In the genomic region with DNA sequence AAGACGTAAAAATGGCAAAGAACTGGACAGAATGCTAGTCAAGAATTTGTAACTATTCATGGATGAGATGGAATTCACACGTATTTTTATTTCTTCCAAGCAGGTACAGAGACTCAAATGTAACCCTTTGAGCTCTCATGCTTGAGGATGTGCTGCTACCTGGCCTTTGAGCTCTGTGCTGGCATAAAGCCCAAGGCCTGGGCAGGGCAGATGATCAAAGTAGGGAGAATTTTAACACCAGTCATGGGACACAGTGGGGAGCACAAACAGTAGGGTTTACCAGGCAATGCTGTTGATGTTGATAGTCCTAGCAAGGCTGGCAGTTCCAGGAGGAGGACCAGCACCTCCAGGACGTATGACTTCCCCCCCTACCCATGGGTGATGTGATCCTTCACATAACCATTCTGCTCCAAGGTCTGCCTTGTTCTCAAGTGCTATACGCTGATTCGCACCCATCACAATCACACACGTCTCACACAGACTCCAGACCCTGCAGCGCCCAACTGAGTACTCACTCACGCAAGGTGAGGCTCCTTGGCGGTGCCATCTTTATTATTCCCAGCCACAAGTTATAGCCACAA, we compare ENCODE assay signal across 17 cellular contexts. TPM values are rescaled to one million over a fixed set of nuclear protein-coding genes. Genes with fewer than 3 reads are reported as not detected.
DNase-seq lines count a peak whose midpoint lies in the region; ATAC-seq and TF ChIP-seq lines count a peak whose summit lies in the region.
"Had no signal": no experiment of that assay in that cellular context is flagged by ENCODE, and none has a peak within 500 bp of the region (broad histone marks: within the 10 kb centered on the region; RNA-seq: fewer than 3 reads in every experiment).

No MANE protein-coding gene starts in this region.

- no peak overlapping the region for H3K4me3 Mint-ChIP-seq in nephron progenitor cell
- H3K4me3 Mint-ChIP-seq: activated naive CD8-positive, alpha-beta T cell treated with anti-CD3 and anti-CD28 coated beads for 36 hours; B cell; T-helper 17 cell had no signal

- H3K27me3 ChIP-seq in transverse colon, result no peaks in the 10 kb centered on the region
- H3K27me3 ChIP-seq: body of pancreas, SJCRH30 had no signal

- no peaks in the 10 kb centered on the region for H3K9me3 ChIP-seq in transverse colon
- H3K9me3 ChIP-seq: body of pancreas, SJCRH30 had no signal

- H3K4me1 ChIP-seq in transverse colon, result peaks cover 0 to 19% (median 7%) of the 10 kb centered on the region in 4 donors

- TF ChIP-seq EP300 in transverse colon (IDR thresholded peaks at IDR 0.05; ENCODE audit: low read depth), result no peak

- H3K27me3 Mint-ChIP-seq in nephron progenitor cell (ENCODE audit: low read depth, poor library complexity), result peaks cover 3% of the 10 kb centered on the region
- H3K27me3 Mint-ChIP-seq: activated naive CD8-positive, alpha-beta T cell treated with anti-CD3 and anti-CD28 coated beads for 36 hours; B cell; T-helper 17 cell had no signal

- no peak overlapping the region for H3K4me3 ChIP-seq in epithelial cell of esophagus (ENCODE audit: low read length)
- H3K4me3 ChIP-seq in transverse colon, result no peak overlapping the region
- H3K4me3 ChIP-seq: body of pancreas, SJCRH30 had no signal

- 71% methylated on average over 9 of the region's 9 CpGs; no CpG with 5 or more reads in 1 of the 2 donors for WGBS in transverse colon (ENCODE audit: low coverage in 1 of 2), 2 donors

- ATAC-seq in stimulated activated naive CD8-positive, alpha-beta T cell treated with anti-CD3 and anti-CD28 coated beads, Interleukin-15, Interleukin-2, amounts not matched to agents 100 U/mL and 50 U/mL, for 24 hours, result no peak
- ATAC-seq in GM18868 (IDR thresholded peaks at IDR 0.05; ENCODE audit: unreplicated experiment), result no peak
- ATAC-seq in HG03460 (IDR thresholded peaks at IDR 0.05; ENCODE audit: unreplicated experiment), result no peak
- ATAC-seq: body of pancreas, T-helper 17 cell had no signal

- peaks cover 22% of the 10 kb centered on the region for H3K36me3 Mint-ChIP-seq in nephron progenitor cell (ENCODE audit: low read depth)

- DNase-seq in DMS 273 (lab: John Stamatoyannopoulos, UW; ENCODE audit: unreplicated experiment), result peak; percentile 4
- no peak for DNase-seq in DMS 273 treated with DMSO at 0.1 percent for 48 hours (lab: John Stamatoyannopoulos, UW)
- peak; percentile 6 for DNase-seq in epithelial cell of esophagus (ENCODE audit: low read depth)
- DNase-seq in nephron progenitor cell, result no peak
- DNase-seq in transverse colon, result peak; percentile 41
- DNase-seq in stimulated activated naive CD8-positive, alpha-beta T cell treated with anti-CD3 and anti-CD28 coated beads, Interleukin-15, Interleukin-2, amounts not matched to agents 100 U/mL and 50 U/mL, for 24 hours, result no peak
- DNase-seq: activated naive CD8-positive, alpha-beta T cell treated with anti-CD3 and anti-CD28 coated beads for 36 hours; NCI-H774; stimulated activated CD4-positive, alpha-beta T cell treated with anti-CD3 and anti-CD28 coated beads, Interleukin-1b, Interleukin-23, amount 100 ng/mL, for 48 hours; stimulated activated naive CD4-positive, alpha-beta T cell; T-helper 17 cell had no signal

- H3K27ac ChIP-seq in transverse colon, result peak overlapping the region in 3 of 4 donors; percentile 77 to 81 (median 80)
- H3K27ac ChIP-seq: 22Rv1, body of pancreas, SJCRH30 had no signal

- H3K4me1 Mint-ChIP-seq in nephron progenitor cell, result peaks cover 31% of the 10 kb centered on the region

- in situ Hi-C loops in transverse colon (cut with MboI; ENCODE audit: low pct_ligation_motif_present in 1 of 4, low pct_unique_long_range_greater_than_20kb in 1 of 4, low sequenced_read_pairs in 3 of 4), result loop anchor here in 1 of 4 donors (25.0 kb wide), 1 partner anchor 138 kb away; no protein-coding TSS in a partner anchor

- no peaks in the 10 kb centered on the region for H3K9me3 Mint-ChIP-seq in nephron progenitor cell
- H3K9me3 Mint-ChIP-seq: activated naive CD8-positive, alpha-beta T cell treated with anti-CD3 and anti-CD28 coated beads for 36 hours had no signal

- TF ChIP-seq CTCF in epithelial cell of esophagus (IDR thresholded peaks at IDR 0.05; ENCODE audit: insufficient read depth, low read depth, low read length, missing control alignments) (no peak), nephron progenitor cell (IDR thresholded peaks at IDR 0.05) (no peak), transverse colon (IDR thresholded peaks at IDR 0.05) (no peak)

- no peak for TF ChIP-seq POLR2A in transverse colon (IDR thresholded peaks at IDR 0.05)

- intact Hi-C loops in transverse colon (cut with DNase I; ENCODE audit: low total_unique reads), result loop anchor here (10.0 kb wide), 1 partner anchor 50 kb away; the partner anchor contains the start of gene DLG5

- peaks cover 0 to 28% (median 12%) of the 10 kb centered on the region in 4 donors for H3K36me3 ChIP-seq in transverse colon

- H3K27ac Mint-ChIP-seq in nephron progenitor cell, result peak overlapping the region; percentile 81
- H3K27ac Mint-ChIP-seq: activated naive CD8-positive, alpha-beta T cell treated with anti-CD3 and anti-CD28 coated beads for 36 hours; B cell; T-helper 17 cell had no signal

RNA-seq across cellular contexts. Expression of gene DLG5, which starts 48.6 kb away (rescaled TPM):
- 10 to 100 TPM; 31.4 to 90.1 (median 44.6) TPM for total RNA-seq in transverse colon

RNA-seq across cellular contexts. Expression of gene POLR3A, which starts 54.1 kb away (rescaled TPM):
- total RNA-seq in transverse colon, result 10 to 100 TPM in 3 of 4 donors, 1 to 10 TPM in 1; 8.0 to 16.8 (median 13.1) TPM

RNA-seq across cellular contexts. Expression of gene RPS24, which starts 58.5 kb away (rescaled TPM):
- 1,000 to 10,000 TPM in 3 of 4 donors, 100 to 1,000 TPM in 1; 562 to 2,370 (median 1,752) TPM for total RNA-seq in transverse colon

Comparison
In these comparisons a context has a peak if more than half of its experiments do, and no peak if none do; other contexts are left out.
1. DNase-seq: peak in DMS 273 (single experiment), epithelial cell of esophagus (single experiment) and transverse colon (single experiment); none in DMS 273 treated with DMSO at 0.1 percent for 48 hours (single experiment), nephron progenitor cell (single experiment) and stimulated activated naive CD8-positive, alpha-beta T cell treated with anti-CD3 and anti-CD28 coated beads, Interleukin-15, Interleukin-2, amounts not matched to agents 100 U/mL and 50 U/mL, for 24 hours (single experiment).